Comparison of ENCODE assay signal across 6 cellular contexts in the genomic region with DNA sequence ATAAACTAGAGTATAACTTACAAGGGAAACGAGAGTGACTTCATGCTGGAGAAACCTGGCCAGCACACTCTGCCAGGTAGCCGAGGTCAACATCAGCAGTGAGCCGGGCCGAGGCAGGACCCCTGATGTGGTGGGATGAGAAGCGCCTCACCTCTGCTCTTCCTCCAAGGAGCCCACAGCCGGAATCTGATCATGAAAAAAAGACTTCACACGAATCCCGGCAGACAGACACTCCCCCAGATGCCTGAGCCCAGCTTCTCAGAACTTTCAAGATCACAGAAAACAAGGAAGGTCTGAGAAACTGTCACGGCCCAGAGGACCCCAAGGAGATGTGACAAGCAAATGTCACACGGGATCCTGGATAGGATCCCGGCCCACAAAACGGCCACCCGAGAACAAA.
A peak's percentile ranks its signal among the peaks of the same experiment; 100 is the strongest.
DNase-seq lines count a peak whose midpoint lies in the region; ATAC-seq and TF ChIP-seq lines count a peak whose summit lies in the region.
"Not testable (repeated sequence)": the region's sequence is repeated elsewhere in the genome, so short reads cannot be mapped to it uniquely, and the experiment has no call there.

No MANE protein-coding gene starts in this region.

- peak overlapping the region; percentile 44 to 69 (median 61); a peak in 21 of 22 replicates for H3K4me2 ChIP-seq in BLaER1 treated with 17β-estradiol and CSF1 and Interleukin-3, amounts not matched to agents 10 nM and 100 nM

- not testable (repeated sequence) for H3K27ac Mint-ChIP-seq in activated T-cell treated with anti-CD3 and anti-CD28 coated beads, Interleukin-2, amount 50 U/mL, for 24 hours; endodermal cell; osteocyte (ENCODE audit: unreplicated experiment)

- not testable (repeated sequence) for TF ChIP-seq CTCF in endodermal cell (conservative IDR thresholded peaks at IDR 0.05); osteocyte (IDR thresholded peaks at IDR 0.05)

- H3K36me3 ChIP-seq in BLaER1 treated with 17β-estradiol and CSF1 and Interleukin-3, amounts not matched to agents 10 nM and 100 nM; endodermal cell (ENCODE audit: control insufficient read depth, insufficient read depth, low read length): not testable (repeated sequence)

- not testable (repeated sequence) for H3K4me1 Mint-ChIP-seq in activated T-cell treated with anti-CD3 and anti-CD28 coated beads, Interleukin-2, amount 50 U/mL, for 24 hours (ENCODE audit: low read depth); endodermal cell; osteocyte (ENCODE audit: unreplicated experiment)

- not testable (repeated sequence) for H3K9me3 ChIP-seq in BLaER1 treated with 17β-estradiol and CSF1 and Interleukin-3, amounts not matched to agents 10 nM and 100 nM (replicated peaks in 1 of 11); endodermal cell (ENCODE audit: control insufficient read depth, low read length)

- intact Hi-C loops in left cardiac atrium (cut with DNase I), result not testable (repeated sequence)

- not testable (repeated sequence) for H3K27me3 ChIP-seq in BLaER1 treated with 17β-estradiol and CSF1 and Interleukin-3, amounts not matched to agents 10 nM and 100 nM; endodermal cell (ENCODE audit: control insufficient read depth, insufficient read depth, low read length, poor library complexity, severe bottlenecking)

- H3K27ac ChIP-seq in BLaER1 treated with 17β-estradiol and CSF1 and Interleukin-3, amounts not matched to agents 10 nM and 100 nM; endodermal cell (ENCODE audit: low read depth, low read length): not testable (repeated sequence)

- not testable (repeated sequence) for H3K9me3 Mint-ChIP-seq in activated T-cell treated with anti-CD3 and anti-CD28 coated beads, Interleukin-2, amount 50 U/mL, for 24 hours; endodermal cell; osteocyte (ENCODE audit: unreplicated experiment)

- not testable (repeated sequence) for H3K27me3 Mint-ChIP-seq in activated T-cell treated with anti-CD3 and anti-CD28 coated beads, Interleukin-2, amount 50 U/mL, for 24 hours; endodermal cell (ENCODE audit: insufficient read depth); osteocyte (ENCODE audit: unreplicated experiment)

- peak; percentile 2 for DNase-seq in activated T-cell treated with anti-CD3 and anti-CD28 coated beads, Interleukin-2, amount 50 U/mL, for 24 hours
- peak; percentile 25 for DNase-seq in endodermal cell
- DNase-seq in left cardiac atrium, result peak; percentile 13
- peak; percentile 51 for DNase-seq in mesenteric fat pad (ENCODE audit: low spot score)
- DNase-seq in osteocyte (ENCODE audit: extremely low spot score, unreplicated experiment), result peak; percentile 40

- 82 to 84% methylated on average over 5 to 13 of the region's 13 CpGs for WGBS in endodermal cell (ENCODE audit: insufficient coverage in 1 of 2, insufficient read length in 1 of 2), 2 experiments

- not testable (repeated sequence) for H3K4me3 Mint-ChIP-seq in activated T-cell treated with anti-CD3 and anti-CD28 coated beads, Interleukin-2, amount 50 U/mL, for 24 hours; endodermal cell; osteocyte (ENCODE audit: unreplicated experiment)

- not testable (repeated sequence) for H4K20me1 ChIP-seq in BLaER1 treated with 17β-estradiol and CSF1 and Interleukin-3, amounts not matched to agents 10 nM and 100 nM

- not testable (repeated sequence) for ATAC-seq in left cardiac atrium

- H3K4me3 ChIP-seq in BLaER1 treated with 17β-estradiol and CSF1 and Interleukin-3, amounts not matched to agents 10 nM and 100 nM; endodermal cell (ENCODE audit: low read length): not testable (repeated sequence)

- peaks cover 29 to 59% (median 53%) of the 10 kb centered on the region in 10 experiments for H3K4me1 ChIP-seq in BLaER1 treated with 17β-estradiol and CSF1 and Interleukin-3, amounts not matched to agents 10 nM and 100 nM
- not testable (repeated sequence) for H3K4me1 ChIP-seq in endodermal cell (ENCODE audit: control insufficient read depth, insufficient read depth, low read length)

- H3K36me3 Mint-ChIP-seq in activated T-cell treated with anti-CD3 and anti-CD28 coated beads, Interleukin-2, amount 50 U/mL, for 24 hours (ENCODE audit: low read depth); endodermal cell (ENCODE audit: low read depth); osteocyte (ENCODE audit: unreplicated experiment): not testable (repeated sequence)

- 0 out of 22 replicates have a peak overlapping the region, but pooled peaks of 2 of the 11 experiments have one; percentile 22 to 27 for H3K9ac ChIP-seq in BLaER1 treated with 17β-estradiol and CSF1 and Interleukin-3, amounts not matched to agents 10 nM and 100 nM
- H3K9ac ChIP-seq in endodermal cell (ENCODE audit: extremely low read depth, low read length, poor library complexity, severe bottlenecking), result not testable (repeated sequence)
